19 cellular contexts compared by ENCODE assay signal in genomic region chr1:34268311-34269042, GRCh38.
DNase-seq lines count a peak whose midpoint lies in the region; ATAC-seq and TF ChIP-seq lines count a peak whose summit lies in the region.
"Had no signal": no experiment of that assay in that cellular context is flagged by ENCODE, and none has a peak within 500 bp of the region (broad histone marks: within the 10 kb centered on the region; RNA-seq: fewer than 3 reads in every experiment).

No MANE protein-coding gene starts in this region.

- H3K79me2 ChIP-seq in Karpas-422 (ENCODE audit: low read length) = no peaks in the 10 kb centered on the region

- peak; percentile 8 for DNase-seq in AG09319 (ENCODE audit: extremely low read depth, low read depth)
- DNase-seq in Karpas-422 = no peak
- DNase-seq in anterior cingulate cortex (lab: John Stamatoyannopoulos, UW) = peak in 31 of 58 donors; percentile 2 to 74 (median 21)
- peak; percentile 68 for DNase-seq in kidney tubule cell (ENCODE audit: low spot score)
- no peak for DNase-seq in adrenal gland
- no peak for DNase-seq in aorta
- DNase-seq in heart left ventricle = no peak
- DNase-seq: activated CD4-positive, alpha-beta T cell treated with anti-CD3 and anti-CD28 coated beads for 1 hour; activated T-cell treated with anti-CD3 and anti-CD28 coated beads, Interleukin-2, amount 50 U/mL, for 4 hours; DND-41; effector CD8-positive, alpha-beta T cell; glutamatergic neuron; NCI-H2029 treated with DMSO at 0.1 percent for 48 hours; stimulated activated CD4-positive, alpha-beta T cell treated with anti-CD3 and anti-CD28 coated beads, Interleukin-2, amount 100 ng/mL, for 24 hours; upper lobe of right lung had no signal

- H3K4me2 ChIP-seq in Karpas-422 (ENCODE audit: low read depth, low read length, poor library complexity, severe bottlenecking) = peak overlapping the region; percentile 9
- H3K4me2 ChIP-seq: BLaER1 had no signal

- TF ChIP-seq CTCF in AG09319 (IDR thresholded peaks at IDR 0.05; ENCODE audit: low read depth, low read length) (no peak), adrenal gland (IDR thresholded peaks at IDR 0.05) (no peak), heart left ventricle (IDR thresholded peaks at IDR 0.05) (no peak)

- H3K4me3 ChIP-seq in Karpas-422 (ENCODE audit: low read length) (no peak overlapping the region), adrenal gland (no peak overlapping the region), aorta (ENCODE audit: low read length in 2 of 2) (no peak overlapping the region), heart left ventricle (no peak overlapping the region)
- H3K4me3 ChIP-seq: BLaER1, right atrium auricular region, upper lobe of right lung had no signal

- H4K20me1 ChIP-seq in Karpas-422 (ENCODE audit: insufficient read depth, low read depth, low read length) = no peaks in the 10 kb centered on the region
- H4K20me1 ChIP-seq: BLaER1 had no signal

- no peaks in the 10 kb centered on the region for H3K36me3 ChIP-seq in Karpas-422 (ENCODE audit: insufficient read depth, low read length)
- no peaks in the 10 kb centered on the region for H3K36me3 ChIP-seq in adrenal gland (replicated peaks in 1 of 2)
- H3K36me3 ChIP-seq in aorta (ENCODE audit: control insufficient read depth in 1 of 2, insufficient read depth in 2 of 2, low read length in 1 of 2) = no peaks in the 10 kb centered on the region
- no peaks in the 10 kb centered on the region for H3K36me3 ChIP-seq in heart left ventricle
- H3K36me3 ChIP-seq: BLaER1, right atrium auricular region, upper lobe of right lung had no signal

- WGBS in adrenal gland, 4 donors = 29 to 48% (median 35%) methylated on average over 5 to 6 of the region's 6 CpGs
- 27 to 33% methylated on average over 6 of the region's 6 CpGs for WGBS in aorta, 2 donors
- 38 to 41% (median 39%) methylated on average over 5 to 6 of the region's 6 CpGs for WGBS in heart left ventricle, 4 donors

- H3K4me1 ChIP-seq in Karpas-422 (ENCODE audit: low read length) (peaks cover 10% of the 10 kb centered on the region), adrenal gland (replicated peaks in 1 of 2) (no peaks in the 10 kb centered on the region), aorta (ENCODE audit: control insufficient read depth in 1 of 2, insufficient read depth in 2 of 2, low read length in 2 of 2) (no peaks in the 10 kb centered on the region), heart left ventricle (no peaks in the 10 kb centered on the region)
- H3K4me1 ChIP-seq: BLaER1, right atrium auricular region, upper lobe of right lung had no signal

- intact Hi-C loops in adrenal gland (cut with DNase I) = no loop called here
- intact Hi-C loops in aorta (cut with DNase I) = no loop called here
- intact Hi-C loops in heart left ventricle (cut with DNase I) = no loop called here

- TF ChIP-seq POLR2A in adrenal gland (IDR thresholded peaks at IDR 0.05) (no peak), heart left ventricle (IDR thresholded peaks at IDR 0.05) (no peak)

- H3K9me2 ChIP-seq in Karpas-422 (replicated peaks; ENCODE audit: insufficient read depth, low read length) = no peaks in the 10 kb centered on the region

- no peak overlapping the region for H2AFZ ChIP-seq in Karpas-422 (ENCODE audit: low read length)

- no peak overlapping the region for H3K9ac ChIP-seq in Karpas-422 (ENCODE audit: low read length)
- H3K9ac ChIP-seq: BLaER1 had no signal

- no peak for ATAC-seq in HG02642 (IDR thresholded peaks at IDR 0.05; ENCODE audit: poor library complexity, unreplicated experiment)
- no peak for ATAC-seq in aorta (ENCODE audit: low FRiP score)
- no peak for ATAC-seq in heart left ventricle
- ATAC-seq: activated T-cell treated with anti-CD3 and anti-CD28 coated beads, Interleukin-2, amount 50 U/mL, for 4 hours; upper lobe of right lung had no signal

- H3K27me3 ChIP-seq in Karpas-422 (ENCODE audit: low read length) = no peaks in the 10 kb centered on the region
- H3K27me3 ChIP-seq in adrenal gland = peaks cover 6% of the 10 kb centered on the region
- H3K27me3 ChIP-seq in aorta (ENCODE audit: control insufficient read depth in 1 of 2, insufficient read depth in 2 of 2, low read length in 1 of 2) = no peaks in the 10 kb centered on the region
- peaks cover 0 to 44% (median 12%) of the 10 kb centered on the region in 9 donors for H3K27me3 ChIP-seq in heart left ventricle
- H3K27me3 ChIP-seq: BLaER1, right atrium auricular region had no signal

- H3K27ac ChIP-seq in Karpas-422 (ENCODE audit: low read length) (no peak overlapping the region), adrenal gland (no peak overlapping the region), aorta (ENCODE audit: low read depth in 1 of 2, low read length in 2 of 2) (no peak overlapping the region), heart left ventricle (no peak overlapping the region)
- H3K27ac ChIP-seq: BLaER1, HL-60, right atrium auricular region, upper lobe of right lung had no signal

- H3K9me3 ChIP-seq in Karpas-422 (ENCODE audit: low read length) (no peaks in the 10 kb centered on the region), adrenal gland (replicated peaks in 1 of 3) (no peaks in the 10 kb centered on the region), aorta (ENCODE audit: control insufficient read depth, low read length) (no peaks in the 10 kb centered on the region), heart left ventricle (no peaks in the 10 kb centered on the region)
- H3K9me3 ChIP-seq: BLaER1, right atrium auricular region, upper lobe of right lung had no signal

Comparison
In these comparisons a context has a peak if more than half of its experiments do, and no peak if none do; other contexts are left out.
1. DNase-seq: peak in AG09319 (single experiment), anterior cingulate cortex (31 of 58) and kidney tubule cell (single experiment); none in Karpas-422 (single experiment), adrenal gland (0 of 7), aorta (0 of 2) and heart left ventricle (0 of 5).